Comparison of ENCODE assay signal across 1 cellular context in genomic region chr19:5628470-5628869, GRCh38.
TF ChIP-seq lines count a peak whose summit lies in the region.

No MANE protein-coding gene starts in this region.

TF ChIP-seq in GM12878, 131 proteins besides CTCF, POLR2A, EP300 and RAD21:
- TF ChIP-seq ZNF592 (IDR thresholded peaks at IDR 0.05), result no peak
- no peak for TF ChIP-seq RUNX3 (IDR thresholded peaks at IDR 0.05; ENCODE audit: low read length)
- TF ChIP-seq NKRF (conservative IDR thresholded peaks at IDR 0.05), result no peak
- no peak for TF ChIP-seq HDAC2 (IDR thresholded peaks at IDR 0.05)
TF ChIP-seq in GM12878: peak in this region for 0.
